22 cellular contexts compared by ENCODE assay signal in the genomic region with DNA sequence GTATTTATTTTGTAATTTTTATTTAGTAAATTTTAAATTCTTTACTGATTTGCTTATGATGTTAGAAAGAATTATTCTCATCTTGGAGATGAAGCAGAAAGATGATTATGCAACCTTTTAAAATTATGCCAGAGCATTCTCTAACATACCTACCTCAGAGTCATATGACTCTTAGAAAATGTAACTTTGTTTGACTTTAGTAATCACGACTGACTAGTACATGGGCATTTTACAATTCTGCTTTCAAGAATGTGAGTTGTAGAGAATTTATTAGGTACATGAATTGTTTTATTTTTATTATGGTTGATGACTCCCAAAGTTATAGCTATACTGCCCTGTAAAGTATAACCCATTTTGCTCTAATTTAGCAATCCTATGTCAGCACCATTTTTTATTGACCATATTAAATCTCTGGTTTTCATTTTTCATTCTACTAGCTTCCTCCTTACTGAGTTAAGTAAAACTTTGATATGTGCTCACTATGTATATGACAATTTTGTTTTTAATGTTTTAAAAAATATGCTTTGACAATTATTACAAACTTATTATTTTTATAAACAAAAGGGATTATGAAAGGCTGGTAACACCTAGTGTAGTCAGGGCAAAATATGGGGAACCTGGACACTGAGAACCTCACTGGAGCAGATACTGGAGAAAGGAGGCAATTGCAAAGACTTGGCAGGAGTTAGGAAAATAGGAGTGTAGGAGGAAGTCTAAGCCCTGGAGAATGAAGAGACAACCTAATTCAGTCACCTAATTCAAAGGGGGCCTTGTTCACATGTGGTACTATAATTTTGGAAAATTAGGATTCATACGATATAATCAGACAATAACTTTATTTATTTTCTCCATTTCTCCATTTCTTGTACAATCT.
DNase-seq lines count a peak whose midpoint lies in the region; ATAC-seq, FAIRE-seq and TF ChIP-seq lines count a peak whose summit lies in the region.
"Had no signal": no experiment of that assay in that cellular context is flagged by ENCODE, and none has a peak within 500 bp of the region (broad histone marks: within the 10 kb centered on the region; RNA-seq: fewer than 3 reads in every experiment).

No MANE protein-coding gene starts in this region.

- no peaks in the 10 kb centered on the region for H3K36me3 Mint-ChIP-seq in osteocyte (ENCODE audit: unreplicated experiment)
- H3K36me3 Mint-ChIP-seq: CD4-positive, alpha-beta memory T cell had no signal

- in situ Hi-C loops in transverse colon (cut with MboI; ENCODE audit: low pct_ligation_motif_present in 1 of 4, low pct_unique_long_range_greater_than_20kb in 1 of 4, low sequenced_read_pairs in 3 of 4): no loop called here

- no peak overlapping the region for H3K27ac Mint-ChIP-seq in osteocyte (ENCODE audit: unreplicated experiment)
- H3K27ac Mint-ChIP-seq: CD4-positive, alpha-beta memory T cell had no signal

- peaks cover 3% of the 10 kb centered on the region for H3K9me3 Mint-ChIP-seq in osteocyte (ENCODE audit: unreplicated experiment)
- H3K9me3 Mint-ChIP-seq: CD4-positive, alpha-beta memory T cell had no signal

- H3K4me1 ChIP-seq in transverse colon (peaks cover 0 to 50% (median 17%) of the 10 kb centered on the region in 4 donors), sigmoid colon (no peaks in the 10 kb centered on the region)
- H3K4me1 ChIP-seq: SJCRH30 had no signal

- WGBS in transverse colon (ENCODE audit: low coverage in 1 of 2), 2 donors: 48 to 50% methylated on average over 2 of the region's 2 CpGs
- WGBS in sigmoid colon, 2 donors: 23 to 53% methylated on average over 2 of the region's 2 CpGs

- H3K27me3 Mint-ChIP-seq in osteocyte (ENCODE audit: unreplicated experiment): peaks cover 37% of the 10 kb centered on the region

- H3K4me3 ChIP-seq in transverse colon (no peak overlapping the region), sigmoid colon (no peak overlapping the region)
- H3K4me3 ChIP-seq: SJCRH30 had no signal

- H3K9me3 ChIP-seq in transverse colon (no peaks in the 10 kb centered on the region), sigmoid colon (no peaks in the 10 kb centered on the region)
- H3K9me3 ChIP-seq: SJCRH30 had no signal

- TF ChIP-seq CTCF in transverse colon (IDR thresholded peaks at IDR 0.05): no peak
- no peak for TF ChIP-seq CTCF in osteocyte (IDR thresholded peaks at IDR 0.05)
- TF ChIP-seq CTCF in sigmoid colon (IDR thresholded peaks at IDR 0.05): no peak

- peak overlapping the region; percentile 44 to 79 (median 66) for H3K27ac ChIP-seq in transverse colon
- no peak overlapping the region for H3K27ac ChIP-seq in sigmoid colon
- H3K27ac ChIP-seq: SJCRH30 had no signal

- ATAC-seq in left colon: peak; percentile 88
- ATAC-seq: Right ventricle myocardium inferior, SK-N-SH treated with all-trans-retinoic acid at 6 μM for 48 hours had no signal

- FAIRE-seq in RCC 7860 (lab: Jason Lieb, UNC) (peak; percentile 57), colon (lab: Jason Lieb, UNC) (peak; percentile 91)
- FAIRE-seq: G401.6 had no signal

- TF ChIP-seq POLR2A in transverse colon (IDR thresholded peaks at IDR 0.05) (no peak), sigmoid colon (IDR thresholded peaks at IDR 0.05) (no peak)

- intact Hi-C loops in left colon (cut with DNase I, micrococcal nuclease): no loop called here
- intact Hi-C loops in transverse colon (cut with DNase I; ENCODE audit: low total_unique reads): no loop called here
- intact Hi-C loops in sigmoid colon (cut with DNase I): no loop called here

- H3K4me3 Mint-ChIP-seq in osteocyte (ENCODE audit: unreplicated experiment): no peak overlapping the region
- H3K4me3 Mint-ChIP-seq: CD4-positive, alpha-beta memory T cell had no signal

- H3K36me3 ChIP-seq in transverse colon: no peaks in the 10 kb centered on the region
- H3K36me3 ChIP-seq in sigmoid colon: no peaks in the 10 kb centered on the region
- H3K36me3 ChIP-seq: SJCRH30 had no signal

- H3K27me3 ChIP-seq in transverse colon (no peaks in the 10 kb centered on the region), sigmoid colon (no peaks in the 10 kb centered on the region)

- peaks cover 15% of the 10 kb centered on the region for H3K4me1 Mint-ChIP-seq in osteocyte (ENCODE audit: unreplicated experiment)
- H3K4me1 Mint-ChIP-seq: CD4-positive, alpha-beta memory T cell had no signal

- DNase-seq in RCC 7860 (ENCODE audit: low spot score): no peak
- DNase-seq in left colon: no peak
- DNase-seq in transverse colon: no peak
- DNase-seq in osteocyte (ENCODE audit: extremely low spot score, unreplicated experiment): no peak
- no peak for DNase-seq in sigmoid colon
- no peak for DNase-seq in NCI-H1417 treated with DMSO at 0.1 percent for 48 hours (lab: John Stamatoyannopoulos, UW)
- DNase-seq: C1 segment of cervical spinal cord; CD4-positive, alpha-beta memory T cell; COR-L47; NCI-H1048; NCI-H1417; NCI-H1694 treated with DMSO at 0.1 percent for 48 hours; NCI-H2081; NCI-H2171; NCI-H226; NCI-H510A; NCI-H69; SJCRH30 had no signal

- TF ChIP-seq EP300 in transverse colon (IDR thresholded peaks at IDR 0.05; ENCODE audit: low read depth): no peak
- TF ChIP-seq EP300 in sigmoid colon (IDR thresholded peaks at IDR 0.05): no peak

Comparison
In these comparisons a context has a peak if more than half of its experiments do, and no peak if none do; other contexts are left out.
1. H3K27ac ChIP-seq: peak in transverse colon (4 of 4); none in sigmoid colon (0 of 4).